Comparison of ENCODE assay signal across 26 cellular contexts in genomic region chr7:95861041-95861440, GRCh38.
A peak's percentile ranks its signal among the peaks of the same experiment; 100 is the strongest.
DNase-seq lines count a peak whose midpoint lies in the region; ATAC-seq and TF ChIP-seq lines count a peak whose summit lies in the region.
"Had no signal": no experiment of that assay in that cellular context is flagged by ENCODE, and none has a peak within 500 bp of the region (broad histone marks: within the 10 kb centered on the region; RNA-seq: fewer than 3 reads in every experiment).

No MANE protein-coding gene starts in this region.

- TF ChIP-seq CTCF in astrocyte of the spinal cord (IDR thresholded peaks at IDR 0.05; ENCODE audit: low read depth, low read length) (no peak), osteoblast (IDR thresholded peaks at IDR 0.05; ENCODE audit: extremely low read depth, low read depth, low read length) (no peak), omental fat pad (IDR thresholded peaks at IDR 0.05) (no peak)

- in situ Hi-C loops in astrocyte of the spinal cord (cut with HindIII; ENCODE audit: low sequenced_read_pairs): no loop called here

- no peaks in the 10 kb centered on the region for H3K79me2 ChIP-seq in osteoblast (ENCODE audit: insufficient read depth, low read length)

- no peak overlapping the region for H2AFZ ChIP-seq in osteoblast (ENCODE audit: low read length)

- peak overlapping the region; percentile 16 for H3K4me2 ChIP-seq in osteoblast (ENCODE audit: insufficient read depth, low read length)

- peaks cover 33% of the 10 kb centered on the region for H3K4me1 ChIP-seq in osteoblast (ENCODE audit: insufficient read depth, low read length)
- H3K4me1 ChIP-seq: breast epithelium, upper lobe of left lung had no signal

- H3K36me3 ChIP-seq in osteoblast (ENCODE audit: insufficient read depth, low read length): no peaks in the 10 kb centered on the region
- H3K36me3 ChIP-seq: breast epithelium, upper lobe of left lung had no signal

- no peaks in the 10 kb centered on the region for H4K20me1 ChIP-seq in osteoblast (ENCODE audit: insufficient read depth, low read length)

- no peak overlapping the region for H3K4me3 ChIP-seq in astrocyte of the spinal cord (ENCODE audit: low read depth, low read length)
- no peak overlapping the region for H3K4me3 ChIP-seq in osteoblast (ENCODE audit: insufficient read depth, low read length)
- H3K4me3 ChIP-seq: breast epithelium, coronary artery, upper lobe of left lung had no signal

- ATAC-seq in GM21390 (IDR thresholded peaks at IDR 0.05; ENCODE audit: unreplicated experiment) (no peak), omental fat pad (ENCODE audit: low FRiP score) (no peak)
- ATAC-seq: activated naive CD8-positive, alpha-beta T cell treated with anti-CD3 and anti-CD28 coated beads, Interleukin-2, amount 50 U/mL, for 24 hours; right cardiac atrium had no signal

- H3K27ac ChIP-seq in osteoblast (ENCODE audit: low read depth, low read length): no peak overlapping the region
- H3K27ac ChIP-seq: breast epithelium, C4-2B, coronary artery, upper lobe of left lung had no signal

- DNase-seq in AG20443 (ENCODE audit: low spot score): peak; percentile 35
- peak; percentile 57 for DNase-seq in M059J (ENCODE audit: low read depth)
- peak; percentile 30 for DNase-seq in astrocyte of the spinal cord (ENCODE audit: low read depth, low spot score)
- DNase-seq in osteoblast (ENCODE audit: insufficient read length, low spot score, missing footprints): no peak
- no peak for DNase-seq in stimulated activated naive CD4-positive, alpha-beta T cell (lab: John Stamatoyannopoulos, UW)
- DNase-seq in NK-92 treated with Interleukin-12 subunit alpha and Interleukin-12 subunit beta, amount 100 ng/mL, for 24 hours (lab: John Stamatoyannopoulos, UW): no peak
- no peak for DNase-seq in omental fat pad (ENCODE audit: low spot score)
- DNase-seq: activated B cell treated with CpG ODN at 0.5 μM for 24 hours; activated CD4-positive, alpha-beta memory T cell treated with anti-CD3 and anti-CD28 coated beads for 36 hours; activated effector memory CD4-positive, alpha-beta T cell treated with Interleukin-2 at 50 U/mL for 16 hours; activated naive CD8-positive, alpha-beta T cell treated with anti-CD3 and anti-CD28 coated beads, Interleukin-2, amount 50 U/mL, for 24 hours; endodermal cell; GDM1; mammary epithelial cell; naive B cell; NCI-H1417; NCI-H2081 treated with DMSO at 0.1 percent for 48 hours; NCI-H510A treated with DMSO at 0.1 percent for 48 hours; occipital lobe; right cardiac atrium; T1000; upper lobe of left lung had no signal

- H3K9me3 ChIP-seq in osteoblast (ENCODE audit: low read depth, low read length): no peaks in the 10 kb centered on the region

- no peaks in the 10 kb centered on the region for H3K27me3 ChIP-seq in osteoblast (ENCODE audit: insufficient read depth, low read length)
- H3K27me3 ChIP-seq: breast epithelium, upper lobe of left lung had no signal

Comparison
In these comparisons a context has a peak if more than half of its experiments do, and no peak if none do; other contexts are left out.
1. DNase-seq: peak in AG20443 (single experiment), M059J (single experiment) and astrocyte of the spinal cord (single experiment); none in osteoblast (single experiment), stimulated activated naive CD4-positive, alpha-beta T cell (0 of 6), NK-92 treated with Interleukin-12 subunit alpha and Interleukin-12 subunit beta, amount 100 ng/mL, for 24 hours (single experiment) and omental fat pad (single experiment).